In the genomic region with DNA sequence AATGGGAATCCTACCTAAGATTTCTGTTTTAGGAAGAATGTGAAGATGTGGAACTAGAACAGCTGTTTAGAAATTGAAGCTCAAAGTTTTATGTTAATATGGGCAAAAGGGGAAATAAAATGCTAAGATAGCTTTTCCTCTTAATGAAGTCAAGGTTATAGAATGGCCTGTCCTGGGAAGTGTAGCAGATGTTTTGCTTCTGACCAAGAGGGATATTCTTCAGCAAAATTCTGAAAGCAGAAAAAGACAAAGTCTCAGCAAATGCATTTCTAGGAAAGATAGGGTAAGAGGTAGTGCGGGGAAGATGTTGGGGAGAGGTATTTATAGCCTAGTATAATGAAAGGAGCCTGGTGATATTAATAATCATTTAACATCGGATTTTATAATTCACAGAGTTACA, we compare ENCODE assay signal across 18 cellular contexts. TPM values are rescaled to one million over a fixed set of nuclear protein-coding genes. Genes with fewer than 3 reads are reported as not detected.
DNase-seq lines count a peak whose midpoint lies in the region; ATAC-seq and TF ChIP-seq lines count a peak whose summit lies in the region.
"Had no signal": no experiment of that assay in that cellular context is flagged by ENCODE, and none has a peak within 500 bp of the region (broad histone marks: within the 10 kb centered on the region; RNA-seq: fewer than 3 reads in every experiment).

No MANE protein-coding gene starts in this region.

- H3K27ac Mint-ChIP-seq in activated T-helper 1 cell treated with anti-CD3 and anti-CD28 coated beads, Interleukin-12 subunit alpha, Interleukin-12 subunit beta, Interleukin-2, Interleukin-4 antibody, amounts not matched to agents 30 ng/mL and 10 ng/mL and 1 ng/mL, durations not matched to agents 14 hours and 24 hours and 36 hours = peak overlapping the region; percentile 0
- H3K27ac Mint-ChIP-seq in naive thymus-derived CD4-positive, alpha-beta T cell = peak overlapping the region in 1 of 9 donors; percentile 9

- no peak overlapping the region for H3K4me3 Mint-ChIP-seq in activated T-helper 1 cell treated with anti-CD3 and anti-CD28 coated beads, Interleukin-12 subunit alpha, Interleukin-12 subunit beta, Interleukin-2, Interleukin-4 antibody, amounts not matched to agents 30 ng/mL and 10 ng/mL and 1 ng/mL, durations not matched to agents 14 hours and 24 hours and 36 hours
- no peak overlapping the region for H3K4me3 Mint-ChIP-seq in naive thymus-derived CD4-positive, alpha-beta T cell
- H3K4me3 Mint-ChIP-seq: CD4-positive, alpha-beta T cell had no signal

- intact Hi-C loops in heart right ventricle (cut with DNase I) (no loop called here), Right ventricle myocardium inferior (cut with DNase I) (no loop called here), transverse colon (cut with DNase I; ENCODE audit: low total_unique reads) (no loop called here), adrenal gland (cut with DNase I) (no loop called here)
- intact Hi-C loops in activated T-helper 1 cell treated with anti-CD3 and anti-CD28 coated beads, Interleukin-12 subunit alpha, Interleukin-12 subunit beta, Interleukin-2, Interleukin-4 antibody, amounts not matched to agents 30 ng/mL and 10 ng/mL and 1 ng/mL, durations not matched to agents 14 hours and 24 hours and 36 hours (cut with micrococcal nuclease) = no loop called here
- intact Hi-C loops in naive thymus-derived CD4-positive, alpha-beta T cell (cut with micrococcal nuclease) = no loop called here

- CTCF ChIA-PET in naive thymus-derived CD4-positive, alpha-beta T cell (lab: Charles Lee) = interaction anchor here (0.6 to 1.6 kb wide), 5 partner anchors 24 to 196 kb away, joined by 3 to 4 read pairs (median 3); no protein-coding TSS in a partner anchor

- in situ Hi-C loops in transverse colon (cut with MboI; ENCODE audit: low pct_ligation_motif_present in 1 of 4, low pct_unique_long_range_greater_than_20kb in 1 of 4, low sequenced_read_pairs in 3 of 4) = no loop called here

- peaks cover 29% of the 10 kb centered on the region for H3K36me3 Mint-ChIP-seq in activated T-helper 1 cell treated with anti-CD3 and anti-CD28 coated beads, Interleukin-12 subunit alpha, Interleukin-12 subunit beta, Interleukin-2, Interleukin-4 antibody, amounts not matched to agents 30 ng/mL and 10 ng/mL and 1 ng/mL, durations not matched to agents 14 hours and 24 hours and 36 hours (ENCODE audit: low read depth)
- H3K36me3 Mint-ChIP-seq in naive thymus-derived CD4-positive, alpha-beta T cell = peaks cover 7 to 37% (median 16%) of the 10 kb centered on the region in 5 donors

- TF ChIP-seq POLR2A in transverse colon (IDR thresholded peaks at IDR 0.05) (no peak), adrenal gland (IDR thresholded peaks at IDR 0.05) (no peak)

- H3K9me3 ChIP-seq in heart right ventricle = no peaks in the 10 kb centered on the region
- no peaks in the 10 kb centered on the region for H3K9me3 ChIP-seq in neutrophil
- H3K9me3 ChIP-seq in transverse colon = no peaks in the 10 kb centered on the region
- H3K9me3 ChIP-seq in naive thymus-derived CD4-positive, alpha-beta T cell (ENCODE audit: control insufficient read depth in 2 of 3, low read length in 3 of 3) = no peaks in the 10 kb centered on the region
- H3K9me3 ChIP-seq in adrenal gland (replicated peaks in 1 of 3) = no peaks in the 10 kb centered on the region
- H3K9me3 ChIP-seq: A549, BE2C, MG63 had no signal

- H3K4me1 ChIP-seq in heart right ventricle (peaks cover 7 to 80% (median 62%) of the 10 kb centered on the region in 9 donors), neutrophil (ENCODE audit: control insufficient read depth in 1 of 2, insufficient read depth in 1 of 2, low read depth in 1 of 2, low read length in 1 of 2) (peaks cover 33 to 39% of the 10 kb centered on the region in 2 experiments), transverse colon (peaks cover 0 to 39% (median 8%) of the 10 kb centered on the region in 4 donors), adrenal gland (replicated peaks in 1 of 2) (peaks cover 4 to 45% of the 10 kb centered on the region in 2 donors)
- H3K4me1 ChIP-seq in naive thymus-derived CD4-positive, alpha-beta T cell (ENCODE audit: control insufficient read depth in 2 of 2, insufficient read depth in 2 of 2, low read length in 2 of 2) = peaks cover 0 to 9% of the 10 kb centered on the region in 2 donors
- H3K4me1 ChIP-seq: A549 had no signal

- no peaks in the 10 kb centered on the region for H3K9me3 Mint-ChIP-seq in activated T-helper 1 cell treated with anti-CD3 and anti-CD28 coated beads, Interleukin-12 subunit alpha, Interleukin-12 subunit beta, Interleukin-2, Interleukin-4 antibody, amounts not matched to agents 30 ng/mL and 10 ng/mL and 1 ng/mL, durations not matched to agents 14 hours and 24 hours and 36 hours
- peaks cover 0 to 1% (median 0%) of the 10 kb centered on the region in 11 donors for H3K9me3 Mint-ChIP-seq in naive thymus-derived CD4-positive, alpha-beta T cell
- H3K9me3 Mint-ChIP-seq: CD4-positive, alpha-beta T cell had no signal

- H3K27ac ChIP-seq in heart right ventricle (peak overlapping the region in 6 of 10 donors; percentile 27 to 89 (median 70)), neutrophil (peak overlapping the region; percentile 83), transverse colon (peak overlapping the region in 3 of 4 donors; percentile 1 to 28 (median 27)), adrenal gland (peak overlapping the region in 1 of 5 donors; percentile 11)
- H3K27ac ChIP-seq in naive thymus-derived CD4-positive, alpha-beta T cell (ENCODE audit: low read depth, low read length) = no peak overlapping the region
- H3K27ac ChIP-seq: A549 had no signal

- H3K4me1 Mint-ChIP-seq in activated T-helper 1 cell treated with anti-CD3 and anti-CD28 coated beads, Interleukin-12 subunit alpha, Interleukin-12 subunit beta, Interleukin-2, Interleukin-4 antibody, amounts not matched to agents 30 ng/mL and 10 ng/mL and 1 ng/mL, durations not matched to agents 14 hours and 24 hours and 36 hours (ENCODE audit: low read depth) = peaks cover 21% of the 10 kb centered on the region
- peaks cover 27 to 63% (median 52%) of the 10 kb centered on the region in 7 donors for H3K4me1 Mint-ChIP-seq in naive thymus-derived CD4-positive, alpha-beta T cell

- TF ChIP-seq EP300 in transverse colon (IDR thresholded peaks at IDR 0.05; ENCODE audit: low read depth) = no peak

- H3K36me3 ChIP-seq in heart right ventricle (peaks cover 0 to 81% (median 33%) of the 10 kb centered on the region in 9 donors), neutrophil (peaks cover 67% of the 10 kb centered on the region), transverse colon (peaks cover 0 to 9% (median 3%) of the 10 kb centered on the region in 4 donors), adrenal gland (replicated peaks in 1 of 2) (peaks cover 0 to 28% of the 10 kb centered on the region in 2 donors)
- H3K36me3 ChIP-seq in naive thymus-derived CD4-positive, alpha-beta T cell (ENCODE audit: control insufficient read depth in 2 of 3, insufficient read depth in 3 of 3, low read length in 3 of 3) = peaks cover 5 to 44% (median 14%) of the 10 kb centered on the region in 3 experiments

- ATAC-seq in heart right ventricle (no peak), Right ventricle myocardium inferior (no peak)
- ATAC-seq in naive thymus-derived CD4-positive, alpha-beta T cell = no peak
- ATAC-seq: A549, GM12878 had no signal

- no peak for DNase-seq in heart right ventricle
- DNase-seq in Right ventricle myocardium inferior (ENCODE audit: missing footprints) = no peak
- no peak for DNase-seq in activated T-helper 1 cell treated with anti-CD3 and anti-CD28 coated beads, Interleukin-12 subunit alpha, Interleukin-12 subunit beta, Interleukin-2, Interleukin-4 antibody, amounts not matched to agents 30 ng/mL and 10 ng/mL and 1 ng/mL, durations not matched to agents 14 hours and 24 hours and 36 hours (ENCODE audit: low spot score)
- no peak for DNase-seq in transverse colon
- DNase-seq in naive thymus-derived CD4-positive, alpha-beta T cell = no peak
- no peak for DNase-seq in adrenal gland
- DNase-seq: BE2C; CD4-positive, alpha-beta T cell; COR-L47; DMS 273 treated with DMSO at 0.1 percent for 48 hours; DMS79 treated with DMSO at 0.1 percent for 48 hours; MG63; NCI-H1048; NCI-H1417 treated with DMSO at 0.1 percent for 48 hours; NCI-H187 had no signal

- WGBS in heart right ventricle, 2 donors = 68 to 72% methylated on average over 2 of the region's 2 CpGs
- 81 to 83% methylated on average over 2 of the region's 2 CpGs for WGBS in transverse colon (ENCODE audit: low coverage in 1 of 2), 2 donors
- 79 to 91% (median 85%) methylated on average over 2 of the region's 2 CpGs for WGBS in adrenal gland, 4 donors

- TF ChIP-seq CTCF in heart right ventricle (IDR thresholded peaks at IDR 0.05) = no peak
- TF ChIP-seq CTCF in neutrophil (IDR thresholded peaks at IDR 0.05) = no peak
- TF ChIP-seq CTCF in transverse colon (IDR thresholded peaks at IDR 0.05) = no peak
- TF ChIP-seq CTCF in adrenal gland (IDR thresholded peaks at IDR 0.05) = no peak

- POLR2A ChIA-PET in naive thymus-derived CD4-positive, alpha-beta T cell (lab: Charles Lee) = interaction anchor here (0.6 to 2.1 kb wide), 3 partner anchors 11 to 132 kb away, joined by 3 to 10 read pairs (median 6); no protein-coding TSS in a partner anchor

- H3K27me3 Mint-ChIP-seq in activated T-helper 1 cell treated with anti-CD3 and anti-CD28 coated beads, Interleukin-12 subunit alpha, Interleukin-12 subunit beta, Interleukin-2, Interleukin-4 antibody, amounts not matched to agents 30 ng/mL and 10 ng/mL and 1 ng/mL, durations not matched to agents 14 hours and 24 hours and 36 hours (ENCODE audit: insufficient read depth) = no peaks in the 10 kb centered on the region
- H3K27me3 Mint-ChIP-seq in naive thymus-derived CD4-positive, alpha-beta T cell = no peaks in the 10 kb centered on the region
- H3K27me3 Mint-ChIP-seq: CD4-positive, alpha-beta T cell had no signal

- H3K4me3 ChIP-seq in heart right ventricle = no peak overlapping the region
- H3K4me3 ChIP-seq in neutrophil (ENCODE audit: low read depth in 1 of 2, low read length in 1 of 2) = no peak overlapping the region
- H3K4me3 ChIP-seq in transverse colon = no peak overlapping the region
- no peak overlapping the region for H3K4me3 ChIP-seq in naive thymus-derived CD4-positive, alpha-beta T cell (ENCODE audit: low read length)
- H3K4me3 ChIP-seq in adrenal gland = no peak overlapping the region
- H3K4me3 ChIP-seq: A549, GM12878, MG63 had no signal

- no peaks in the 10 kb centered on the region for H3K27me3 ChIP-seq in heart right ventricle
- H3K27me3 ChIP-seq in neutrophil = no peaks in the 10 kb centered on the region
- no peaks in the 10 kb centered on the region for H3K27me3 ChIP-seq in transverse colon
- no peaks in the 10 kb centered on the region for H3K27me3 ChIP-seq in naive thymus-derived CD4-positive, alpha-beta T cell (ENCODE audit: control insufficient read depth in 2 of 2, insufficient read depth in 2 of 2, low read length in 2 of 2)
- H3K27me3 ChIP-seq in adrenal gland = no peaks in the 10 kb centered on the region
- H3K27me3 ChIP-seq: BE2C, MG63 had no signal

RNA-seq across cellular contexts. Expression of a gene that starts 13.1 kb away (rescaled TPM):
- total RNA-seq in heart right ventricle (10 to 100 TPM; 30.6 to 79.3 (median 50.3) TPM), Right ventricle myocardium inferior (38.4 TPM), transverse colon (10 to 100 TPM; 15.7 to 32.1 (median 24.7) TPM), adrenal gland (10 to 100 TPM; 21.2 to 47.1 (median 36.8) TPM)
- polyA plus RNA-seq in heart right ventricle (10 to 100 TPM; 21.1 to 29.4 TPM), adrenal gland (10 to 100 TPM; 11.6 to 32.3 (median 15.6) TPM)
- total RNA-seq in activated T-helper 1 cell treated with anti-CD3 and anti-CD28 coated beads, Interleukin-12 subunit alpha, Interleukin-12 subunit beta, Interleukin-2, Interleukin-4 antibody, amounts not matched to agents 30 ng/mL and 10 ng/mL and 1 ng/mL, durations not matched to agents 14 hours and 24 hours and 36 hours = 27.9 and 29.6 TPM in 2 replicates
- 100 to 1,000 TPM in 1 of 5 experiments, 10 to 100 TPM in 4; 37.5 to 105 (median 85.5) TPM for total RNA-seq in naive thymus-derived CD4-positive, alpha-beta T cell
- 10 to 100 TPM; 29.4 to 45.2 TPM for polyA plus RNA-seq in naive thymus-derived CD4-positive, alpha-beta T cell

RNA-seq across cellular contexts. Expression of a gene that starts 34.6 kb away (rescaled TPM):
- total RNA-seq in heart right ventricle (10 to 100 TPM; 37.2 to 51.4 (median 45.2) TPM), Right ventricle myocardium inferior (41.5 TPM), transverse colon (10 to 100 TPM in 3 of 4 donors, 1 to 10 TPM in 1; 4.6 to 79.7 (median 28.3) TPM), adrenal gland (10 to 100 TPM; 16.2 to 29.0 (median 25.9) TPM)
- polyA plus RNA-seq in heart right ventricle (10 to 100 TPM; 33.1 to 52.3 TPM), adrenal gland (10 to 100 TPM; 15.4 to 32.1 (median 19.1) TPM)
- total RNA-seq in activated T-helper 1 cell treated with anti-CD3 and anti-CD28 coated beads, Interleukin-12 subunit alpha, Interleukin-12 subunit beta, Interleukin-2, Interleukin-4 antibody, amounts not matched to agents 30 ng/mL and 10 ng/mL and 1 ng/mL, durations not matched to agents 14 hours and 24 hours and 36 hours = 30.8 and 32.0 TPM in 2 replicates
- total RNA-seq in naive thymus-derived CD4-positive, alpha-beta T cell = 10 to 100 TPM; 11.1 to 20.3 (median 15.2) TPM
- polyA plus RNA-seq in naive thymus-derived CD4-positive, alpha-beta T cell = 10 to 100 TPM; 20.4 to 21.2 TPM
